25 cellular contexts compared by ENCODE assay signal in the genomic region with DNA sequence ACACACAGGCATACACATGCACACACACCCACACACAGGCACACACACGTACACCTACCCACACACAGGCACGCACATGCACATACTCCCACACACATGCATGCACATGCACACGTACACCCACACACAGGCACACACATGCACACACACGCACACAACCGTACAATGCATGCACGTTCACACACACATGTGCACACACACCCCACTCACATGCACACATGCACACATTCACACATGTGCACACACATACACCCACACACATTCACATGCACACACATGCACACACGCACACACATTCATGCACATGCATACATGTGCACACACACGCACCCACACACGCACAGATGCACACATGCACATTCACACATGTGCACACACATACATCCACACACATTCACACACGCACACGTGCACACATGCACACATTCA. TPM values are rescaled to one million over a fixed set of nuclear protein-coding genes. Genes with fewer than 3 reads are reported as not detected.
A peak's percentile ranks its signal among the peaks of the same experiment; 100 is the strongest.
DNase-seq lines count a peak whose midpoint lies in the region; ATAC-seq and TF ChIP-seq lines count a peak whose summit lies in the region.
"Had no signal": no experiment of that assay in that cellular context is flagged by ENCODE, and none has a peak within 500 bp of the region (broad histone marks: within the 10 kb centered on the region; RNA-seq: fewer than 3 reads in every experiment).

No MANE protein-coding gene starts in this region.

- peaks cover 29% of the 10 kb centered on the region for H3K36me3 Mint-ChIP-seq in activated naive CD8-positive, alpha-beta T cell
- peaks cover 60% of the 10 kb centered on the region for H3K36me3 Mint-ChIP-seq in activated naive CD8-positive, alpha-beta T cell treated with anti-CD3 and anti-CD28 coated beads for 36 hours
- peaks cover 34% of the 10 kb centered on the region for H3K36me3 Mint-ChIP-seq in activated naive CD8-positive, alpha-beta T cell treated with anti-CD3 and anti-CD28 coated beads, Interleukin-2, amount 10 ng/mL, durations not matched to agents 7 days and 5 days

- no peaks in the 10 kb centered on the region for H3K79me1 ChIP-seq in mesenchymal stem cell (replicated peaks; ENCODE audit: low read length, poor library complexity, severe bottlenecking)

- H3K23ac ChIP-seq in mesenchymal stem cell (ENCODE audit: low read length in 2 of 2) = no peak overlapping the region

- H3K27me3 ChIP-seq in mesenchymal stem cell (ENCODE audit: control insufficient read depth in 1 of 2, insufficient read depth in 1 of 2, low read length in 2 of 2) (no peaks in the 10 kb centered on the region), upper lobe of right lung (no peaks in the 10 kb centered on the region), body of pancreas (no peaks in the 10 kb centered on the region)
- H3K27me3 ChIP-seq: brain microvascular endothelial cell had no signal

- peak overlapping the region; percentile 87 for H4K91ac ChIP-seq in mesenchymal stem cell (ENCODE audit: low read length)

- no peak overlapping the region for H2BK15ac ChIP-seq in mesenchymal stem cell (ENCODE audit: low read depth, poor library complexity, severe bottlenecking)

- no peak overlapping the region for H3K4me2 ChIP-seq in mesenchymal stem cell (ENCODE audit: low read length, poor library complexity, severe bottlenecking)

- peak overlapping the region; percentile 72 for H3K27ac Mint-ChIP-seq in activated naive CD8-positive, alpha-beta T cell
- no peak overlapping the region for H3K27ac Mint-ChIP-seq in activated naive CD8-positive, alpha-beta T cell treated with anti-CD3 and anti-CD28 coated beads for 36 hours
- H3K27ac Mint-ChIP-seq in activated naive CD8-positive, alpha-beta T cell treated with anti-CD3 and anti-CD28 coated beads, Interleukin-2, amount 10 ng/mL, durations not matched to agents 7 days and 5 days = peak overlapping the region; percentile 67
- H3K27ac Mint-ChIP-seq: activated naive CD4-positive, alpha-beta T cell treated with anti-CD3 and anti-CD28 coated beads, Interleukin-2, amount 50 U/mL, for 24 hours; activated T-cell treated with anti-CD3 and anti-CD28 coated beads, Interleukin-2, amount 50 U/mL, for 24 hours; nephron had no signal

- POLR2A ChIA-PET in activated naive CD8-positive, alpha-beta T cell treated with anti-CD3 and anti-CD28 coated beads, Interleukin-2, amount 10 ng/mL, durations not matched to agents 7 days and 5 days (lab: Charles Lee) = no interaction called here

- no peak overlapping the region for H2BK5ac ChIP-seq in mesenchymal stem cell (ENCODE audit: low read depth, low read length, poor library complexity, severe bottlenecking)

- H3K9ac ChIP-seq in mesenchymal stem cell (ENCODE audit: low read length) = no peak overlapping the region

- H3K36me3 ChIP-seq in mesenchymal stem cell (ENCODE audit: control insufficient read depth in 1 of 2, insufficient read depth in 2 of 2, low read depth in 1 of 2, low read length in 2 of 2) (peaks cover 30 to 50% of the 10 kb centered on the region in 2 experiments), upper lobe of right lung (peaks cover 76% of the 10 kb centered on the region), body of pancreas (replicated peaks in 1 of 2; ENCODE audit: insufficient read depth in 1 of 2, low read depth in 2 of 2) (no peaks in the 10 kb centered on the region)

- peak overlapping the region in 1 of 2 experiments; percentile 53 for H3K14ac ChIP-seq in mesenchymal stem cell (ENCODE audit: low read length in 2 of 2)

- H2BK12ac ChIP-seq in mesenchymal stem cell (ENCODE audit: low read length in 2 of 2) = no peak overlapping the region

- no peak overlapping the region for H2BK120ac ChIP-seq in mesenchymal stem cell (ENCODE audit: low read depth, low read length)

- H3K4me1 Mint-ChIP-seq in activated naive CD8-positive, alpha-beta T cell (ENCODE audit: low read depth) = peaks cover 61% of the 10 kb centered on the region
- peaks cover 57% of the 10 kb centered on the region for H3K4me1 Mint-ChIP-seq in activated naive CD8-positive, alpha-beta T cell treated with anti-CD3 and anti-CD28 coated beads for 36 hours
- peaks cover 55% of the 10 kb centered on the region for H3K4me1 Mint-ChIP-seq in activated naive CD8-positive, alpha-beta T cell treated with anti-CD3 and anti-CD28 coated beads, Interleukin-2, amount 10 ng/mL, durations not matched to agents 7 days and 5 days

- no peak for DNase-seq in activated naive CD8-positive, alpha-beta T cell treated with anti-CD3 and anti-CD28 coated beads for 36 hours
- DNase-seq in activated naive CD8-positive, alpha-beta T cell treated with anti-CD3 and anti-CD28 coated beads, Interleukin-2, amount 10 ng/mL, durations not matched to agents 7 days and 5 days = no peak
- DNase-seq in mesenchymal stem cell = no peak
- DNase-seq in upper lobe of right lung = peak; percentile 31
- no peak for DNase-seq in NCI-H446 treated with DMSO at 0.1 percent for 48 hours (lab: John Stamatoyannopoulos, UW)
- DNase-seq in body of pancreas = no peak
- no peak for DNase-seq in stimulated activated CD4-positive, alpha-beta T cell treated with anti-CD3 and anti-CD28 coated beads, Interleukin-2, amount 100 ng/mL, for 24 hours
- DNase-seq: brain microvascular endothelial cell; dermis blood vessel endothelial cell; DMS79 treated with DMSO at 0.1 percent for 48 hours; foreskin melanocyte; hypothalamus; Kasumi-1; kidney glomerular epithelial cell; NCI-H1092 treated with DMSO at 0.1 percent for 48 hours; NCI-H2081 treated with DMSO at 0.1 percent for 48 hours; NCI-H510A treated with DMSO at 0.1 percent for 48 hours; small intestine; stimulated activated CD4-positive, alpha-beta T cell treated with anti-CD3 and anti-CD28 coated beads, Interleukin-4, amount 100 ng/mL, for 4 hours; SW 1271 had no signal

- H3K4me1 ChIP-seq in mesenchymal stem cell (ENCODE audit: control insufficient read depth, insufficient read depth, low read depth, low read length) (peaks cover 30% of the 10 kb centered on the region), upper lobe of right lung (peaks cover 34% of the 10 kb centered on the region), body of pancreas (no peaks in the 10 kb centered on the region)

- TF ChIP-seq CTCF in upper lobe of right lung (IDR thresholded peaks at IDR 0.05) (no peak), body of pancreas (IDR thresholded peaks at IDR 0.05) (peak in 1 of 7 experiments; percentile 12)

- no peaks in the 10 kb centered on the region for H3K9me3 Mint-ChIP-seq in activated naive CD8-positive, alpha-beta T cell (ENCODE audit: low read depth)
- no peaks in the 10 kb centered on the region for H3K9me3 Mint-ChIP-seq in activated naive CD8-positive, alpha-beta T cell treated with anti-CD3 and anti-CD28 coated beads for 36 hours
- H3K9me3 Mint-ChIP-seq in activated naive CD8-positive, alpha-beta T cell treated with anti-CD3 and anti-CD28 coated beads, Interleukin-2, amount 10 ng/mL, durations not matched to agents 7 days and 5 days = peaks cover 5% of the 10 kb centered on the region
- H3K9me3 Mint-ChIP-seq: activated naive CD4-positive, alpha-beta T cell treated with anti-CD3 and anti-CD28 coated beads, Interleukin-2, amount 50 U/mL, for 24 hours; activated T-cell treated with anti-CD3 and anti-CD28 coated beads, Interleukin-2, amount 50 U/mL, for 24 hours; memory B cell; nephron had no signal

- no peak for TF ChIP-seq POLR2A in body of pancreas (IDR thresholded peaks at IDR 0.05)

- no peaks in the 10 kb centered on the region for H3K27me3 Mint-ChIP-seq in activated naive CD8-positive, alpha-beta T cell
- no peaks in the 10 kb centered on the region for H3K27me3 Mint-ChIP-seq in activated naive CD8-positive, alpha-beta T cell treated with anti-CD3 and anti-CD28 coated beads for 36 hours
- no peaks in the 10 kb centered on the region for H3K27me3 Mint-ChIP-seq in activated naive CD8-positive, alpha-beta T cell treated with anti-CD3 and anti-CD28 coated beads, Interleukin-2, amount 10 ng/mL, durations not matched to agents 7 days and 5 days
- H3K27me3 Mint-ChIP-seq: activated naive CD4-positive, alpha-beta T cell treated with anti-CD3 and anti-CD28 coated beads, Interleukin-2, amount 50 U/mL, for 24 hours; activated T-cell treated with anti-CD3 and anti-CD28 coated beads, Interleukin-2, amount 50 U/mL, for 24 hours; memory B cell had no signal

- intact Hi-C loops in upper lobe of right lung (cut with DNase I) = no loop called here
- intact Hi-C loops in body of pancreas (cut with DNase I) = no loop called here

- ATAC-seq in activated naive CD8-positive, alpha-beta T cell treated with anti-CD3 and anti-CD28 coated beads, Interleukin-2, amount 10 ng/mL, durations not matched to agents 7 days and 5 days (ENCODE audit: low read depth) = no peak
- ATAC-seq in upper lobe of right lung (no peak), body of pancreas (no peak)

- H3K18ac ChIP-seq in mesenchymal stem cell (ENCODE audit: low read depth in 1 of 2, low read length in 2 of 2) = peak overlapping the region in 1 of 2 experiments; percentile 21

- H3K4ac ChIP-seq in mesenchymal stem cell (ENCODE audit: low read depth in 1 of 2, low read length in 2 of 2) = no peak overlapping the region

- H3K4me3 Mint-ChIP-seq in activated naive CD8-positive, alpha-beta T cell = peak overlapping the region; percentile 36
- H3K4me3 Mint-ChIP-seq in activated naive CD8-positive, alpha-beta T cell treated with anti-CD3 and anti-CD28 coated beads for 36 hours = no peak overlapping the region
- no peak overlapping the region for H3K4me3 Mint-ChIP-seq in activated naive CD8-positive, alpha-beta T cell treated with anti-CD3 and anti-CD28 coated beads, Interleukin-2, amount 10 ng/mL, durations not matched to agents 7 days and 5 days
- H3K4me3 Mint-ChIP-seq: activated naive CD4-positive, alpha-beta T cell treated with anti-CD3 and anti-CD28 coated beads, Interleukin-2, amount 50 U/mL, for 24 hours; activated T-cell treated with anti-CD3 and anti-CD28 coated beads, Interleukin-2, amount 50 U/mL, for 24 hours; memory B cell; nephron had no signal

- WGBS in mesenchymal stem cell = 90% methylated on average over 11 of the region's 11 CpGs
- WGBS in body of pancreas, 2 donors = 75 to 84% methylated on average over 11 of the region's 11 CpGs

- H3K4me3 ChIP-seq in mesenchymal stem cell (ENCODE audit: insufficient read depth in 1 of 2, low read depth in 1 of 2, low read length in 2 of 2) (no peak overlapping the region), upper lobe of right lung (no peak overlapping the region), body of pancreas (no peak overlapping the region)

- no peak overlapping the region for H4K8ac ChIP-seq in mesenchymal stem cell (ENCODE audit: low read length)

- no peak overlapping the region for H2AFZ ChIP-seq in mesenchymal stem cell (ENCODE audit: low read depth, low read length)

- H3K9me3 ChIP-seq in mesenchymal stem cell (ENCODE audit: control insufficient read depth, low read length) (no peaks in the 10 kb centered on the region), upper lobe of right lung (no peaks in the 10 kb centered on the region), body of pancreas (no peaks in the 10 kb centered on the region)

- H2AK5ac ChIP-seq in mesenchymal stem cell (ENCODE audit: low read length, severe bottlenecking) = no peak overlapping the region

- H3K27ac ChIP-seq in mesenchymal stem cell (ENCODE audit: low read length, poor library complexity, severe bottlenecking) = no peak overlapping the region
- no peak overlapping the region for H3K27ac ChIP-seq in upper lobe of right lung
- no peak overlapping the region for H3K27ac ChIP-seq in body of pancreas
- H3K27ac ChIP-seq: brain microvascular endothelial cell had no signal

RNA-seq across cellular contexts. Expression of a gene that starts 59.3 kb away (rescaled TPM):
- total RNA-seq in activated naive CD8-positive, alpha-beta T cell treated with anti-CD3 and anti-CD28 coated beads for 36 hours = 100 to 1,000 TPM; 196 to 210 TPM
- 100 to 1,000 TPM; 256 to 280 TPM for total RNA-seq in activated naive CD8-positive, alpha-beta T cell treated with anti-CD3 and anti-CD28 coated beads, Interleukin-2, amount 10 ng/mL, durations not matched to agents 7 days and 5 days
- 4.9 TPM for polyA plus RNA-seq in mesenchymal stem cell (2013, experiment 1 of 2)
- polyA plus RNA-seq in mesenchymal stem cell (2013, experiment 2 of 2) = 4.5 TPM
- total RNA-seq in upper lobe of right lung (2.1 TPM), body of pancreas (under 1 TPM; under 0.01 to 0.33 TPM)

Comparison
In these comparisons a context has a peak if more than half of its experiments do, and no peak if none do; other contexts are left out.
1. RNA of a gene that starts 59.3 kb away (total RNA-seq): 256 to 280 TPM in activated naive CD8-positive, alpha-beta T cell treated with anti-CD3 and anti-CD28 coated beads, Interleukin-2, amount 10 ng/mL, durations not matched to agents 7 days and 5 days and 196 to 210 TPM in activated naive CD8-positive, alpha-beta T cell treated with anti-CD3 and anti-CD28 coated beads for 36 hours; 2.1 TPM in upper lobe of right lung (single experiment) and under 0.01 to 0.33 TPM in body of pancreas; every median in the first group is over 10 times any median in the second.